30 cellular contexts compared by ENCODE assay signal in the genomic region with DNA sequence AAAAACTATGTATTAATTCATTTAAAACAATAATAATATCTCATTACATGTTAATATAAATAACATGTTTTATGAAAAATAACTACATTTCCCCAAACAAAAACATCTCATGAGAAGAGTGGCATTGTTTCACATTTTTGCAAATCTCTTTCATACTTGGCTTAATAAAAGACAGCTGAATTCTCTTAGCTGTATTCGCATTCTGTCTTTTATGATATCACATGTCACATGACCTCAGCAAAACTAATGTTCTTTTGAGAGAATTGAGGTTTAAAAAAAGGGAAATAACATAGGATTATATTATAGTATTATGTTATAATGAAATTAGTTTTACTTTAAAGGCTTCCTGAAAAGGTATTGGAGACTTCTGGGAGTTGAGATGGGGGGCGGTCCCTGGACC.
"Had no signal": no experiment of that assay in that cellular context is flagged by ENCODE, and none has a peak within 500 bp of the region (broad histone marks: within the 10 kb centered on the region; RNA-seq: fewer than 3 reads in every experiment).

No MANE protein-coding gene starts in this region.

- DNase-seq: activated CD4-positive, alpha-beta T cell treated with anti-CD3 and anti-CD28 coated beads for 36 hours; activated CD4-positive, alpha-beta T cell treated with anti-CD3 and anti-CD28 coated beads, Interleukin-2, amount 50 U/mL, for 4 hours; activated CD4-positive, CD25-positive, alpha-beta regulatory T cell; activated effector memory CD4-positive, alpha-beta T cell treated with Interleukin-2 at 50 U/mL for 16 hours; activated naive CD4-positive, alpha-beta T cell treated with Interleukin-2 at 50 U/mL for 16 hours; activated T-cell treated with anti-CD3 and anti-CD28 coated beads for 4 hours; cerebellar nuclear complex; cortex of kidney; endodermal cell; heart left ventricle; hypothalamus; immature natural killer cell; kidney; left colon; mammary epithelial cell; naive B cell; nephron progenitor cell; right lobe of liver; stimulated activated naive CD4-positive, alpha-beta T cell; T-helper 1 cell had no signal

- H3K9me3 ChIP-seq: ascending aorta, esophagus muscularis mucosa, heart left ventricle, neutrophil, right lobe of liver, tibial nerve had no signal

- H3K27me3 ChIP-seq: ascending aorta, cardiac muscle cell, esophagus muscularis mucosa, heart left ventricle, neutrophil, right lobe of liver, tibial nerve had no signal

- H3K27me3 Mint-ChIP-seq: brain, progenitor cell of endocrine pancreas had no signal

- H3K27ac Mint-ChIP-seq: activated CD4-positive, alpha-beta T cell treated with anti-CD3 and anti-CD28 coated beads for 36 hours; activated naive CD8-positive, alpha-beta T cell; brain; endodermal cell; immature natural killer cell; nephron progenitor cell; progenitor cell of endocrine pancreas; T-helper 2 cell treated with Interferon-gamma antibody and Interleukin-4, amounts not matched to agents 5 μg/mL and 100 μg/mL, for 36 hours had no signal

- ATAC-seq: activated CD4-positive, alpha-beta T cell treated with anti-CD3 and anti-CD28 coated beads for 36 hours; heart left ventricle; left colon; right lobe of liver had no signal

- H3K36me3 ChIP-seq: ascending aorta, cardiac muscle cell, esophagus muscularis mucosa, heart left ventricle, neutrophil, right lobe of liver, tibial nerve had no signal

- H3K4me1 Mint-ChIP-seq: activated CD4-positive, alpha-beta T cell treated with anti-CD3 and anti-CD28 coated beads for 36 hours; brain; immature natural killer cell; naive B cell; nephron progenitor cell had no signal

- H3K4me3 Mint-ChIP-seq: activated CD4-positive, alpha-beta T cell treated with anti-CD3 and anti-CD28 coated beads for 36 hours; activated naive CD8-positive, alpha-beta T cell; brain; endodermal cell; immature natural killer cell; naive B cell; nephron progenitor cell; T-helper 2 cell treated with Interferon-gamma antibody and Interleukin-4, amounts not matched to agents 5 μg/mL and 100 μg/mL, for 36 hours had no signal

- H3K27ac ChIP-seq: ascending aorta, cardiac muscle cell, esophagus muscularis mucosa, heart left ventricle, neutrophil, right lobe of liver, skin epidermis, tibial nerve had no signal

- H3K4me1 ChIP-seq: ascending aorta, esophagus muscularis mucosa, heart left ventricle, right lobe of liver, tibial nerve had no signal

- H3K4me3 ChIP-seq: ascending aorta, cardiac muscle cell, esophagus muscularis mucosa, heart left ventricle, right lobe of liver, skin epidermis, tibial nerve had no signal

- H3K36me3 Mint-ChIP-seq: activated naive CD8-positive, alpha-beta T cell; brain; immature natural killer cell; naive B cell had no signal

- H3K9me3 Mint-ChIP-seq: brain; immature natural killer cell; naive B cell; nephron progenitor cell; T-helper 2 cell treated with Interferon-gamma antibody and Interleukin-4, amounts not matched to agents 5 μg/mL and 100 μg/mL, for 36 hours had no signal
